Comparison of ENCODE assay signal across 20 cellular contexts in genomic region chr2:45316576-45317338, GRCh38.
DNase-seq lines count a peak whose midpoint lies in the region; ATAC-seq and TF ChIP-seq lines count a peak whose summit lies in the region.
"Had no signal": no experiment of that assay in that cellular context is flagged by ENCODE, and none has a peak within 500 bp of the region (broad histone marks: within the 10 kb centered on the region; RNA-seq: fewer than 3 reads in every experiment).

No MANE protein-coding gene starts in this region.

- peaks cover 10% of the 10 kb centered on the region for H3K4me1 ChIP-seq in mesenchymal stem cell (ENCODE audit: control insufficient read depth, insufficient read depth, low read depth, low read length)
- peaks cover 24% of the 10 kb centered on the region for H3K4me1 ChIP-seq in stomach smooth muscle (ENCODE audit: control insufficient read depth, insufficient read depth, low read length)
- H3K4me1 ChIP-seq: HAP-1 had no signal

- H2AFZ ChIP-seq in mesenchymal stem cell (ENCODE audit: low read depth, low read length) = no peak overlapping the region
- H2AFZ ChIP-seq: GM23338, PC-9 had no signal

- H2AK5ac ChIP-seq in mesenchymal stem cell (ENCODE audit: low read length, severe bottlenecking) = peak overlapping the region; percentile 49

- no peak overlapping the region for H2BK5ac ChIP-seq in mesenchymal stem cell (ENCODE audit: low read depth, low read length, poor library complexity, severe bottlenecking)

- ATAC-seq in SK-N-SH treated with all-trans-retinoic acid at 6 μM for 48 hours (peak; percentile 47), HG03135 (IDR thresholded peaks at IDR 0.05; ENCODE audit: unreplicated experiment) (no peak), GM19397 (IDR thresholded peaks at IDR 0.05; ENCODE audit: unreplicated experiment) (no peak), HG02759 (IDR thresholded peaks at IDR 0.05; ENCODE audit: unreplicated experiment) (no peak)
- ATAC-seq: GM23338 had no signal

- H3K9ac ChIP-seq in mesenchymal stem cell (ENCODE audit: low read length) (no peak overlapping the region), stomach smooth muscle (ENCODE audit: low read length in 2 of 2) (no peak overlapping the region)

- no peak overlapping the region for H2BK15ac ChIP-seq in mesenchymal stem cell (ENCODE audit: low read depth, poor library complexity, severe bottlenecking)

- H3K27ac ChIP-seq in mesenchymal stem cell (ENCODE audit: low read length, poor library complexity, severe bottlenecking) = no peak overlapping the region
- H3K27ac ChIP-seq in stomach smooth muscle (ENCODE audit: low read length) = peak overlapping the region; percentile 55
- H3K27ac ChIP-seq: C4-2B, PC-9, RWPE1 had no signal

- no peak overlapping the region for H3K18ac ChIP-seq in mesenchymal stem cell (ENCODE audit: low read depth in 1 of 2, low read length in 2 of 2)

- no peaks in the 10 kb centered on the region for H3K9me3 ChIP-seq in mesenchymal stem cell (ENCODE audit: control insufficient read depth, low read length)
- H3K9me3 ChIP-seq in stomach smooth muscle (ENCODE audit: control insufficient read depth in 2 of 2, low read length in 2 of 2) = no peaks in the 10 kb centered on the region
- H3K9me3 ChIP-seq: HAP-1 had no signal

- no peak overlapping the region for H3K14ac ChIP-seq in mesenchymal stem cell (ENCODE audit: low read length in 2 of 2)

- no peak overlapping the region for H3K4me2 ChIP-seq in mesenchymal stem cell (ENCODE audit: low read length, poor library complexity, severe bottlenecking)
- H3K4me2 ChIP-seq: GM23338, PC-9 had no signal

- no peak overlapping the region for H4K8ac ChIP-seq in mesenchymal stem cell (ENCODE audit: low read length)

- WGBS in mesenchymal stem cell = 96% methylated on average over 8 of the region's 10 CpGs

- H3K79me1 ChIP-seq in mesenchymal stem cell (replicated peaks; ENCODE audit: low read length, poor library complexity, severe bottlenecking) = no peaks in the 10 kb centered on the region

- H3K27me3 ChIP-seq in mesenchymal stem cell (ENCODE audit: control insufficient read depth in 1 of 2, insufficient read depth in 1 of 2, low read length in 2 of 2) = peaks cover 0 to 2% of the 10 kb centered on the region in 2 experiments
- no peaks in the 10 kb centered on the region for H3K27me3 ChIP-seq in stomach smooth muscle (ENCODE audit: control insufficient read depth in 1 of 2, insufficient read depth in 2 of 2, low read length in 2 of 2)

- H3K4me3 ChIP-seq in mesenchymal stem cell (ENCODE audit: insufficient read depth in 1 of 2, low read depth in 1 of 2, low read length in 2 of 2) (no peak overlapping the region), stomach smooth muscle (ENCODE audit: low read length in 2 of 2) (no peak overlapping the region)
- H3K4me3 ChIP-seq: GM23338, HAP-1, PC-9 had no signal

- DNase-seq in HS-27A (ENCODE audit: low read depth) = peak; percentile 72
- DNase-seq in mesenchymal stem cell = no peak
- DNase-seq: KBM-7, NCI-H1092 treated with DMSO at 0.1 percent for 48 hours, NCI-H1436 treated with DMSO at 0.1 percent for 48 hours, NCI-H2029, NCI-H510A treated with DMSO at 0.1 percent for 48 hours, NCI-H748 treated with DMSO at 0.1 percent for 48 hours, PC-9, SIG-M5, T-helper 1 cell had no signal

- no peak overlapping the region for H2BK120ac ChIP-seq in mesenchymal stem cell (ENCODE audit: low read depth, low read length)

- H2BK12ac ChIP-seq in mesenchymal stem cell (ENCODE audit: low read length in 2 of 2) = no peak overlapping the region

- H3K23ac ChIP-seq in mesenchymal stem cell (ENCODE audit: low read length in 2 of 2) = no peak overlapping the region

- no peak overlapping the region for H4K91ac ChIP-seq in mesenchymal stem cell (ENCODE audit: low read length)

- H3K36me3 ChIP-seq in mesenchymal stem cell (ENCODE audit: control insufficient read depth in 1 of 2, insufficient read depth in 2 of 2, low read depth in 1 of 2, low read length in 2 of 2) (no peaks in the 10 kb centered on the region), stomach smooth muscle (ENCODE audit: control insufficient read depth in 2 of 2, insufficient read depth in 2 of 2, low read length in 2 of 2) (no peaks in the 10 kb centered on the region)
- H3K36me3 ChIP-seq: HAP-1 had no signal

- no peak overlapping the region for H3K4ac ChIP-seq in mesenchymal stem cell (ENCODE audit: low read depth in 1 of 2, low read length in 2 of 2)

TF ChIP-seq in SK-N-SH treated with all-trans-retinoic acid at 6 μM for 48 hours, 23 proteins besides CTCF, POLR2A, EP300 and RAD21:
- TF ChIP-seq ISL1 (CRISPR knock-in tag; IDR thresholded peaks at IDR 0.05) (peak; percentile 54; the same call in 1 of the 2 replicates), ESRRG (CRISPR knock-in tag; IDR thresholded peaks at IDR 0.05) (peak; percentile 52; the same call in 1 of the 2 replicates), PPARA (CRISPR knock-in tag; IDR thresholded peaks at IDR 0.05; ENCODE audit: borderline replicate concordance) (no peak)
